In the genomic region with DNA sequence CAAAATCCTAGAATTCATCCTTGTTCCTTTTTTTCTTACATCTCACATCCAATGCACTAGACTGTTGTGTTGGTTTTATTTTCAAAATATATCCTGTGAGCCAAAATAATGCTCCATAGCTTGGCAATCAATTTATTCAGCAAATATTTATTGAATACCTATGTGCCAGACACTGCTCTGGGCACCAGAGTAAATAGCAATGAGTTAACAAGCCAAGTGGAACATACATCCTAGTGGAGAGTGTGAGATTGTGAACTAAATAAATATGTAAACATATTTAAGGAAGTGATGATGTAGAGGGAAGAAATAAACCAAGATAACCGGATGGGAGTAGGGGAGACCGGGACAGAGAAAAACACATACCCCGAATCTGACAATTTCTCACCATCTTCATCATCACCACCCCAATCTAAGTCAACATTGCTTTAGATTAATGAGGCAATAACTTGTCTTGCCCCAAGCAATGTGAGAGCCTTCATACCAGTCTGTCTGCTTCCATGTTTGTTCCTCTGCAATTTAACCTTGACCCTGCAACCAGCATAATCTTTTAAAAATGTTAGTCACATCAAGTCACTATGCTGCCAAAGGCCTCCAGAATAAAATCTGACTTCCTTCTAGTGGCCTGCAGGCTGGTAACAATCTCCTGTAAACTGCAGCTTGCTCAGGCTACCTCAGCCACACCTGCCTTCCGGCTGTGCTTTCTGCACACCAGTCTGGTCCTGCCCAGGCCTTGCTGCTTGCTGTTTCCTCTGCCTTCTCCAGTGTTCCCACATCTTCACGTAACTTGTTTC, we compare ENCODE assay signal across 29 cellular contexts.
A peak's percentile ranks its signal among the peaks of the same experiment; 100 is the strongest.
DNase-seq lines count a peak whose midpoint lies in the region; ATAC-seq, FAIRE-seq and TF ChIP-seq lines count a peak whose summit lies in the region.
"Had no signal": no experiment of that assay in that cellular context is flagged by ENCODE, and none has a peak within 500 bp of the region (broad histone marks: within the 10 kb centered on the region; RNA-seq: fewer than 3 reads in every experiment).

No MANE protein-coding gene starts in this region.

- H3K4me2 ChIP-seq in OCI-LY7 (ENCODE audit: low read length) (no peak overlapping the region), osteoblast (ENCODE audit: insufficient read depth, low read length) (no peak overlapping the region)
- H3K4me2 ChIP-seq: GM23338 had no signal

- H3K4me1 ChIP-seq in OCI-LY7 (ENCODE audit: insufficient read depth, low read length, poor library complexity, severe bottlenecking) (no peaks in the 10 kb centered on the region), osteoblast (ENCODE audit: insufficient read depth, low read length) (peaks cover 18% of the 10 kb centered on the region)
- H3K4me1 ChIP-seq in effector memory CD4-positive, alpha-beta T cell (ENCODE audit: control insufficient read depth, insufficient read depth, low read length, poor library complexity, severe bottlenecking) = no peaks in the 10 kb centered on the region
- H3K4me1 ChIP-seq: right atrium auricular region, spleen, suprapubic skin, uterus had no signal

- H3K4me3 ChIP-seq in OCI-LY7 (ENCODE audit: low read depth, low read length, poor library complexity, severe bottlenecking) (no peak overlapping the region), bronchial epithelial cell (ENCODE audit: low read depth, low read length) (no peak overlapping the region), osteoblast (ENCODE audit: insufficient read depth, low read length) (no peak overlapping the region)
- H3K4me3 ChIP-seq in effector memory CD4-positive, alpha-beta T cell (ENCODE audit: insufficient read depth, low read depth, low read length, poor library complexity, severe bottlenecking) = no peak overlapping the region
- H3K4me3 ChIP-seq: cardiac muscle cell, dorsolateral prefrontal cortex, GM23338, left lung, right atrium auricular region, SK-N-MC, spleen, suprapubic skin, uterus had no signal

- no peaks in the 10 kb centered on the region for H4K20me1 ChIP-seq in OCI-LY7 (ENCODE audit: insufficient read depth, low read length)
- no peaks in the 10 kb centered on the region for H4K20me1 ChIP-seq in osteoblast (ENCODE audit: insufficient read depth, low read length)

- TF ChIP-seq CTCF in OCI-LY7 (conservative IDR thresholded peaks at IDR 0.05; ENCODE audit: low read length) (no peak), bronchial epithelial cell (IDR thresholded peaks at IDR 0.05; ENCODE audit: insufficient read depth, low read length, severe bottlenecking) (no peak), osteoblast (IDR thresholded peaks at IDR 0.05; ENCODE audit: extremely low read depth, low read depth, low read length) (no peak)

- no peak overlapping the region for H3K27ac Mint-ChIP-seq in activated CD4-positive, alpha-beta T cell treated with anti-CD3 and anti-CD28 coated beads for 36 hours
- H3K27ac Mint-ChIP-seq: activated naive CD4-positive, alpha-beta T cell treated with anti-CD3 and anti-CD28 coated beads, Interleukin-2, amount 10 ng/mL, durations not matched to agents 7 days and 5 days; activated T-helper 1 cell treated with anti-CD3 and anti-CD28 coated beads, Interleukin-12 subunit alpha, Interleukin-12 subunit beta, Interleukin-2, Interleukin-4 antibody, amounts not matched to agents 30 ng/mL and 10 ng/mL and 1 ng/mL, durations not matched to agents 14 hours and 24 hours and 36 hours; GM23338; HFFc6; mesothelial cell of epicardium; natural killer cell; stimulated activated memory B cell treated with anti-CD40 and anti-IgM and Interleukin-4, amounts not matched to agents 10 μg/mL and 1 μg/mL and 100 μg/mL, for 72 hours had no signal

- intact Hi-C loops in OCI-LY7 (cut with micrococcal nuclease; ENCODE audit: unreplicated experiment) = no loop called here
- intact Hi-C loops in activated CD4-positive, alpha-beta T cell treated with anti-CD3 and anti-CD28 coated beads for 36 hours (cut with DNase I, micrococcal nuclease) = no loop called here

- no peaks in the 10 kb centered on the region for H3K9me3 Mint-ChIP-seq in activated CD4-positive, alpha-beta T cell treated with anti-CD3 and anti-CD28 coated beads for 36 hours (ENCODE audit: low read depth)
- H3K9me3 Mint-ChIP-seq: activated naive CD4-positive, alpha-beta T cell treated with anti-CD3 and anti-CD28 coated beads, Interleukin-2, amount 10 ng/mL, durations not matched to agents 7 days and 5 days; activated T-helper 1 cell treated with anti-CD3 and anti-CD28 coated beads, Interleukin-12 subunit alpha, Interleukin-12 subunit beta, Interleukin-2, Interleukin-4 antibody, amounts not matched to agents 30 ng/mL and 10 ng/mL and 1 ng/mL, durations not matched to agents 14 hours and 24 hours and 36 hours; GM23338; HFFc6; natural killer cell had no signal

- peak; percentile 52 for FAIRE-seq in bronchial epithelial cell (lab: Jason Lieb, UNC)
- FAIRE-seq: D721Med had no signal

- H2AFZ ChIP-seq in OCI-LY7 (ENCODE audit: low read length) = no peak overlapping the region; the same call in 1 of the 2 replicates
- no peak overlapping the region for H2AFZ ChIP-seq in osteoblast (ENCODE audit: low read length)
- H2AFZ ChIP-seq: GM23338 had no signal

- CTCF ChIA-PET in OCI-LY7 (lab: Charles Lee; ENCODE audit: unreplicated experiment) = no interaction called here
- CTCF ChIA-PET in activated CD4-positive, alpha-beta T cell treated with anti-CD3 and anti-CD28 coated beads for 36 hours (lab: Charles Lee) = interaction anchor here (0.6 kb wide), 1 partner anchor 71 kb away, joined by 5 read pairs; no protein-coding TSS in a partner anchor

- no peak for ATAC-seq in activated CD4-positive, alpha-beta T cell treated with anti-CD3 and anti-CD28 coated beads for 36 hours
- ATAC-seq: GM23338; left lung; natural killer cell; Panc1; stimulated activated memory B cell treated with anti-CD40 and anti-IgM and Interleukin-4, amounts not matched to agents 10 μg/mL and 1 μg/mL and 100 μg/mL, for 72 hours had no signal

- H3K27me3 ChIP-seq in bronchial epithelial cell (ENCODE audit: control insufficient read depth, insufficient read depth, low read length) (no peaks in the 10 kb centered on the region), osteoblast (ENCODE audit: insufficient read depth, low read length) (no peaks in the 10 kb centered on the region)
- no peaks in the 10 kb centered on the region for H3K27me3 ChIP-seq in effector memory CD4-positive, alpha-beta T cell (replicated peaks; ENCODE audit: control insufficient read depth, insufficient read depth, low read length, poor library complexity, severe bottlenecking)
- H3K27me3 ChIP-seq: cardiac muscle cell, dorsolateral prefrontal cortex, left lung, right atrium auricular region, spleen, suprapubic skin, uterus had no signal

- no TSS peak for BruUV-seq in OCI-LY7 (replicated peaks; lab: Mats Ljungman, UMichigan)

- POLR2A ChIA-PET in OCI-LY7 (lab: Charles Lee) = no interaction called here
- POLR2A ChIA-PET in activated CD4-positive, alpha-beta T cell treated with anti-CD3 and anti-CD28 coated beads for 36 hours (lab: Charles Lee) = no interaction called here

- no peak overlapping the region for H3K4me3 Mint-ChIP-seq in activated CD4-positive, alpha-beta T cell treated with anti-CD3 and anti-CD28 coated beads for 36 hours
- H3K4me3 Mint-ChIP-seq: activated naive CD4-positive, alpha-beta T cell treated with anti-CD3 and anti-CD28 coated beads, Interleukin-2, amount 10 ng/mL, durations not matched to agents 7 days and 5 days; activated T-helper 1 cell treated with anti-CD3 and anti-CD28 coated beads, Interleukin-12 subunit alpha, Interleukin-12 subunit beta, Interleukin-2, Interleukin-4 antibody, amounts not matched to agents 30 ng/mL and 10 ng/mL and 1 ng/mL, durations not matched to agents 14 hours and 24 hours and 36 hours; GM23338; HFFc6; mesothelial cell of epicardium; natural killer cell; stimulated activated memory B cell treated with anti-CD40 and anti-IgM and Interleukin-4, amounts not matched to agents 10 μg/mL and 1 μg/mL and 100 μg/mL, for 72 hours had no signal

- H3K27ac ChIP-seq in OCI-LY7 (ENCODE audit: low read depth, low read length, poor library complexity, severe bottlenecking) (no peak overlapping the region), osteoblast (ENCODE audit: low read depth, low read length) (peak overlapping the region; percentile 51)
- H3K27ac ChIP-seq in effector memory CD4-positive, alpha-beta T cell (ENCODE audit: insufficient read depth, low read length, poor library complexity, severe bottlenecking) = no peak overlapping the region
- H3K27ac ChIP-seq: cardiac muscle cell, dorsolateral prefrontal cortex, left lung, right atrium auricular region, SK-N-MC, spleen, suprapubic skin, uterus had no signal

- DNase-seq in EL (peak; percentile 28), OCI-LY7 (ENCODE audit: low spot score) (peak; percentile 19), bronchial epithelial cell (ENCODE audit: low read depth) (peak; percentile 95), osteoblast (ENCODE audit: insufficient read length, low spot score, missing footprints) (no peak), cerebellar nuclear complex (lab: John Stamatoyannopoulos, UW) (no peak)
- DNase-seq in activated CD4-positive, alpha-beta T cell treated with anti-CD3 and anti-CD28 coated beads for 36 hours = no peak
- no peak for DNase-seq in effector memory CD4-positive, alpha-beta T cell
- DNase-seq: activated CD4-positive, alpha-beta T cell treated with anti-CD3 and anti-CD28 coated beads, Interleukin-2, amount 50 U/mL, for 1 hour; activated naive CD4-positive, alpha-beta T cell treated with anti-CD3 and anti-CD28 coated beads, Interleukin-2, amount 10 ng/mL, durations not matched to agents 7 days and 5 days; dorsolateral prefrontal cortex; IMR-90; left lung; natural killer cell; NCI-H2107; NCI-H510A; spleen; stimulated activated CD4-positive, alpha-beta T cell treated with anti-CD3 and anti-CD28 coated beads, Interleukin-2, amount 100 ng/mL, for 48 hours; uterus had no signal

- H3K79me2 ChIP-seq in OCI-LY7 (ENCODE audit: insufficient read depth, low read depth, low read length) = no peaks in the 10 kb centered on the region
- no peaks in the 10 kb centered on the region for H3K79me2 ChIP-seq in osteoblast (ENCODE audit: insufficient read depth, low read length)

- H3K4me1 Mint-ChIP-seq in activated CD4-positive, alpha-beta T cell treated with anti-CD3 and anti-CD28 coated beads for 36 hours = no peaks in the 10 kb centered on the region
- H3K4me1 Mint-ChIP-seq: activated naive CD4-positive, alpha-beta T cell treated with anti-CD3 and anti-CD28 coated beads, Interleukin-2, amount 10 ng/mL, durations not matched to agents 7 days and 5 days; GM23338; natural killer cell had no signal

- H3K36me3 ChIP-seq in OCI-LY7 (ENCODE audit: insufficient read depth, low read length) (no peaks in the 10 kb centered on the region), bronchial epithelial cell (ENCODE audit: control insufficient read depth, insufficient read depth, low read length) (no peaks in the 10 kb centered on the region), osteoblast (ENCODE audit: insufficient read depth, low read length) (no peaks in the 10 kb centered on the region)
- no peaks in the 10 kb centered on the region for H3K36me3 ChIP-seq in effector memory CD4-positive, alpha-beta T cell (ENCODE audit: control insufficient read depth, insufficient read depth, low read length)
- H3K36me3 ChIP-seq: cardiac muscle cell, left lung, right atrium auricular region, spleen, suprapubic skin, uterus had no signal

- no peaks in the 10 kb centered on the region for H3K9me2 ChIP-seq in OCI-LY7 (ENCODE audit: insufficient read depth, low read length)

- no peaks in the 10 kb centered on the region for H3K36me3 Mint-ChIP-seq in activated CD4-positive, alpha-beta T cell treated with anti-CD3 and anti-CD28 coated beads for 36 hours (ENCODE audit: low read depth)
- H3K36me3 Mint-ChIP-seq: activated naive CD4-positive, alpha-beta T cell treated with anti-CD3 and anti-CD28 coated beads, Interleukin-2, amount 10 ng/mL, durations not matched to agents 7 days and 5 days; mesothelial cell of epicardium; natural killer cell had no signal

- peaks cover 2% of the 10 kb centered on the region for H3K27me3 Mint-ChIP-seq in activated CD4-positive, alpha-beta T cell treated with anti-CD3 and anti-CD28 coated beads for 36 hours
- H3K27me3 Mint-ChIP-seq: stimulated activated memory B cell treated with anti-CD40 and anti-IgM and Interleukin-4, amounts not matched to agents 10 μg/mL and 1 μg/mL and 100 μg/mL, for 72 hours had no signal

- H3K9me3 ChIP-seq in OCI-LY7 (ENCODE audit: low read length) = no peaks in the 10 kb centered on the region
- no peaks in the 10 kb centered on the region for H3K9me3 ChIP-seq in osteoblast (ENCODE audit: low read depth, low read length)
- no peaks in the 10 kb centered on the region for H3K9me3 ChIP-seq in effector memory CD4-positive, alpha-beta T cell (ENCODE audit: control insufficient read depth, low read length)
- H3K9me3 ChIP-seq: left lung, right atrium auricular region, spleen, suprapubic skin, uterus had no signal

Comparison
In these comparisons a context has a peak if more than half of its experiments do, and no peak if none do; other contexts are left out.
1. DNase-seq: peak in EL (single experiment), OCI-LY7 (single experiment) and bronchial epithelial cell (single experiment); none in osteoblast (single experiment), cerebellar nuclear complex (0 of 2), activated CD4-positive, alpha-beta T cell treated with anti-CD3 and anti-CD28 coated beads for 36 hours (single experiment) and effector memory CD4-positive, alpha-beta T cell (0 of 3).